In the genomic region with DNA sequence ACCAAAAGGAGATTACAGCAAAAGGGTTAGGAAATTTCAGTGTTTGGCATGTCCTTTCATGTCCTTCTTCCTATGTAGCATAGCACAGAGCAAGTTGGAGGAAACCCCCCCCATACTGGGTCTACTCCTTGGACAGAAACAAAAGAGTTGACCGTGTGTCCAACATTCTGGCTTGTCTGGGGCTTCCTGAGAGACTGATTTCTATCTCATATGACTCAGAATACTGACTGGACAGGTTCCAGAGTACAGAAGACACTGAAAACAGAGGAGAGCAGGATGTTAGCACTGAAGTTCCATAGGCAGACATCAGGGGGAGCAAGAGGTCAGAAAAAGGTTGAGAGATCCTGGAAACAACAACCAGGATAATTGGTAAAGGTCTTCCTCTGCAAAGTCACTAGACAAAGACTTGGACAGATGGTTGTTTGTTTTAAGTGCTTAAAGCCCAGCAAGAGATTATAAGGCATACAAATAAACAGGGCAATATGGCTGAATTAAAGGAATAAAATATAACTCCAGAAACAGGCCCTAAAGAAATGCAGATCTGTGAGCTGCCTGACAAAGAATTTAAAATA, we compare ENCODE assay signal across 1 cellular context.
TF ChIP-seq lines count a peak whose summit lies in the region.

No MANE protein-coding gene starts in this region.

TF ChIP-seq in HepG2, 621 proteins besides CTCF, POLR2A, EP300 and RAD21 (continued from another document and continues in another):
- TF ChIP-seq, protein P1, sequence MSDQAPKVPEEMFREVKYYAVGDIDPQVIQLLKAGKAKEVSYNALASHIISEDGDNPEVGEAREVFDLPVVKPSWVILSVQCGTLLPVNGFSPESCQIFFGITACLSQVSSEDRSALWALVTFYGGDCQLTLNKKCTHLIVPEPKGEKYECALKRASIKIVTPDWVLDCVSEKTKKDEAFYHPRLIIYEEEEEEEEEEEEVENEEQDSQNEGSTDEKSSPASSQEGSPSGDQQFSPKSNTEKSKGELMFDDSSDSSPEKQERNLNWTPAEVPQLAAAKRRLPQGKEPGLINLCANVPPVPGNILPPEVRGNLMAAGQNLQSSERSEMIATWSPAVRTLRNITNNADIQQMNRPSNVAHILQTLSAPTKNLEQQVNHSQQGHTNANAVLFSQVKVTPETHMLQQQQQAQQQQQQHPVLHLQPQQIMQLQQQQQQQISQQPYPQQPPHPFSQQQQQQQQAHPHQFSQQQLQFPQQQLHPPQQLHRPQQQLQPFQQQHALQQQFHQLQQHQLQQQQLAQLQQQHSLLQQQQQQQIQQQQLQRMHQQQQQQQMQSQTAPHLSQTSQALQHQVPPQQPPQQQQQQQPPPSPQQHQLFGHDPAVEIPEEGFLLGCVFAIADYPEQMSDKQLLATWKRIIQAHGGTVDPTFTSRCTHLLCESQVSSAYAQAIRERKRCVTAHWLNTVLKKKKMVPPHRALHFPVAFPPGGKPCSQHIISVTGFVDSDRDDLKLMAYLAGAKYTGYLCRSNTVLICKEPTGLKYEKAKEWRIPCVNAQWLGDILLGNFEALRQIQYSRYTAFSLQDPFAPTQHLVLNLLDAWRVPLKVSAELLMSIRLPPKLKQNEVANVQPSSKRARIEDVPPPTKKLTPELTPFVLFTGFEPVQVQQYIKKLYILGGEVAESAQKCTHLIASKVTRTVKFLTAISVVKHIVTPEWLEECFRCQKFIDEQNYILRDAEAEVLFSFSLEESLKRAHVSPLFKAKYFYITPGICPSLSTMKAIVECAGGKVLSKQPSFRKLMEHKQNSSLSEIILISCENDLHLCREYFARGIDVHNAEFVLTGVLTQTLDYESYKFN (CRISPR knock-in tag; conservative IDR thresholded peaks at IDR 0.05), result peak; percentile 55; the same call in 1 of the 2 replicates
- TF ChIP-seq MTA1 (CRISPR knock-in tag; IDR thresholded peaks at IDR 0.05; ENCODE audit: borderline replicate concordance) (no peak), ATF4 (CRISPR knock-in tag; IDR thresholded peaks at IDR 0.05) (no peak), MTERF4 (CRISPR knock-in tag; IDR thresholded peaks at IDR 0.05) (0 out of 2 replicates have a peak, but pooled peaks have one; percentile 54), MAFK (conservative IDR thresholded peaks at IDR 0.05 in 1 of 2, IDR thresholded peaks at IDR 0.05 in 1 of 2; ENCODE audit: low read length in 2 of 2) (0 out of 4 replicates have a peak, but pooled peaks have one; percentile 2 to 25), PLRG1 (conservative IDR thresholded peaks at IDR 0.05) (no peak), ZNF580 (CRISPR knock-in tag; IDR thresholded peaks at IDR 0.05; ENCODE audit: borderline replicate concordance, low read depth) (0 out of 2 replicates have a peak, but pooled peaks have one; percentile 48), GATAD2A (CRISPR knock-in tag; IDR thresholded peaks at IDR 0.05) (peak; percentile 71; the same call in 1 of the 2 replicates), GATAD1 (CRISPR knock-in tag; IDR thresholded peaks at IDR 0.05) (peak; percentile 75; the same call in 1 of the 2 replicates), ZBTB25 (CRISPR knock-in tag; IDR thresholded peaks at IDR 0.05) (peak; percentile 77), SIN3B (IDR thresholded peaks at IDR 0.05; ENCODE audit: low read length) (peak; percentile 47; the same call in 1 of the 2 replicates), FOXC1 (CRISPR knock-in tag; IDR thresholded peaks at IDR 0.05; ENCODE audit: borderline replicate concordance) (no peak), ZSCAN9 (CRISPR knock-in tag; IDR thresholded peaks at IDR 0.05; ENCODE audit: borderline replicate concordance) (peak; percentile 79; the same call in 1 of the 2 replicates), MAF1 (CRISPR knock-in tag; IDR thresholded peaks at IDR 0.05; ENCODE audit: borderline replicate concordance) (no peak), MED1 (CRISPR knock-in tag; IDR thresholded peaks at IDR 0.05) (peak; percentile 46; the same call in 1 of the 2 replicates), ETV5 (CRISPR knock-in tag; IDR thresholded peaks at IDR 0.05; ENCODE audit: borderline replicate concordance) (peak; percentile 56; the same call in 1 of the 2 replicates), ELF3 (CRISPR knock-in tag; IDR thresholded peaks at IDR 0.05) (peak; percentile 69), TEAD3 (CRISPR knock-in tag; optimal IDR thresholded peaks at IDR 0.05; ENCODE audit: borderline replicate concordance) (peak; percentile 49), KAT8 (CRISPR knock-in tag; IDR thresholded peaks at IDR 0.05) (peak; percentile 58; the same call in 1 of the 2 replicates), THAP11 (CRISPR knock-in tag; IDR thresholded peaks at IDR 0.05) (peak; percentile 63; the same call in 1 of the 2 replicates), ARID3A (IDR thresholded peaks at IDR 0.05; ENCODE audit: low read depth, low read length) (peak; percentile 32; the same call in 1 of the 2 replicates), STAG1 (CRISPR knock-in tag; IDR thresholded peaks at IDR 0.05) (peak; percentile 89), CEBPB (IDR thresholded peaks at IDR 0.05; ENCODE audit: borderline replicate concordance, low read depth, low read length) (no peak), SAP130 (CRISPR knock-in tag; IDR thresholded peaks at IDR 0.05; ENCODE audit: low read depth) (peak; percentile 86), SIX1 (CRISPR knock-in tag; IDR thresholded peaks at IDR 0.05; ENCODE audit: borderline replicate concordance) (0 out of 2 replicates have a peak, but pooled peaks have one; percentile 33), KMT2A (CRISPR knock-in tag; IDR thresholded peaks at IDR 0.05) (peak; percentile 21; the same call in 1 of the 2 replicates), ZNF501 (CRISPR knock-in tag; IDR thresholded peaks at IDR 0.05) (0 out of 2 replicates have a peak, but pooled peaks have one; percentile 22), RARA (CRISPR knock-in tag; IDR thresholded peaks at IDR 0.05) (0 out of 2 replicates have a peak, but pooled peaks have one; percentile 5), ZMYM3 (CRISPR knock-in tag; IDR thresholded peaks at IDR 0.05) (no peak), RBFOX2 (IDR thresholded peaks at IDR 0.05; ENCODE audit: low read depth, low read length) (no peak), FOXO1 (CRISPR knock-in tag; IDR thresholded peaks at IDR 0.05) (0 out of 2 replicates have a peak, but pooled peaks have one; percentile 42), ZFP36L2 (CRISPR knock-in tag; IDR thresholded peaks at IDR 0.05) (no peak), PPARG (CRISPR knock-in tag; conservative IDR thresholded peaks at IDR 0.05) (peak; percentile 18; the same call in 1 of the 2 replicates), HDAC2 (CRISPR knock-in tag; IDR thresholded peaks at IDR 0.05) (peak; percentile 47; the same call in 1 of the 2 replicates), ZNF556 (CRISPR knock-in tag; IDR thresholded peaks at IDR 0.05; ENCODE audit: borderline replicate concordance) (peak; percentile 73; the same call in 1 of the 2 replicates), ELF1 (CRISPR knock-in tag; IDR thresholded peaks at IDR 0.05) (peak; percentile 20; the same call in 1 of the 2 replicates), SOX6 (IDR thresholded peaks at IDR 0.05) (no peak), SOX6 (CRISPR knock-in tag; IDR thresholded peaks at IDR 0.05) (peak; percentile 50; the same call in 1 of the 2 replicates), ZNF772 (CRISPR knock-in tag; IDR thresholded peaks at IDR 0.05) (peak; percentile 35; the same call in 1 of the 2 replicates), KAT7 (CRISPR knock-in tag; IDR thresholded peaks at IDR 0.05; ENCODE audit: borderline replicate concordance) (0 out of 2 replicates have a peak, but pooled peaks have one; percentile 53), CEBPG (CRISPR knock-in tag; IDR thresholded peaks at IDR 0.05) (peak; percentile 33; the same call in 1 of the 2 replicates)
- TF ChIP-seq, protein P2, sequence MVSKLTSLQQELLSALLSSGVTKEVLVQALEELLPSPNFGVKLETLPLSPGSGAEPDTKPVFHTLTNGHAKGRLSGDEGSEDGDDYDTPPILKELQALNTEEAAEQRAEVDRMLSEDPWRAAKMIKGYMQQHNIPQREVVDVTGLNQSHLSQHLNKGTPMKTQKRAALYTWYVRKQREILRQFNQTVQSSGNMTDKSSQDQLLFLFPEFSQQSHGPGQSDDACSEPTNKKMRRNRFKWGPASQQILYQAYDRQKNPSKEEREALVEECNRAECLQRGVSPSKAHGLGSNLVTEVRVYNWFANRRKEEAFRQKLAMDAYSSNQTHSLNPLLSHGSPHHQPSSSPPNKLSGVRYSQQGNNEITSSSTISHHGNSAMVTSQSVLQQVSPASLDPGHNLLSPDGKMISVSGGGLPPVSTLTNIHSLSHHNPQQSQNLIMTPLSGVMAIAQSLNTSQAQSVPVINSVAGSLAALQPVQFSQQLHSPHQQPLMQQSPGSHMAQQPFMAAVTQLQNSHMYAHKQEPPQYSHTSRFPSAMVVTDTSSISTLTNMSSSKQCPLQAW (CRISPR knock-in tag; IDR thresholded peaks at IDR 0.05), result peak; percentile 75; the same call in 1 of the 2 replicates
- TF ChIP-seq, protein P3, sequence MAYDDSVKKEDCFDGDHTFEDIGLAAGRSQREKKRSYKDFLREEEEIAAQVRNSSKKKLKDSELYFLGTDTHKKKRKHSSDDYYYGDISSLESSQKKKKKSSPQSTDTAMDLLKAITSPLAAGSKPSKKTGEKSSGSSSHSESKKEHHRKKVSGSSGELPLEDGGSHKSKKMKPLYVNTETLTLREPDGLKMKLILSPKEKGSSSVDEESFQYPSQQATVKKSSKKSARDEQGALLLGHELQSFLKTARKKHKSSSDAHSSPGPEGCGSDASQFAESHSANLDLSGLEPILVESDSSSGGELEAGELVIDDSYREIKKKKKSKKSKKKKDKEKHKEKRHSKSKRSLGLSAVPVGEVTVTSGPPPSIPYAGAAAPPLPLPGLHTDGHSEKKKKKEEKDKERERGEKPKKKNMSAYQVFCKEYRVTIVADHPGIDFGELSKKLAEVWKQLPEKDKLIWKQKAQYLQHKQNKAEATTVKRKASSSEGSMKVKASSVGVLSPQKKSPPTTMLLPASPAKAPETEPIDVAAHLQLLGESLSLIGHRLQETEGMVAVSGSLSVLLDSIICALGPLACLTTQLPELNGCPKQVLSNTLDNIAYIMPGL (CRISPR knock-in tag; IDR thresholded peaks at IDR 0.05; ENCODE audit: borderline replicate concordance in 1 of 2, low read depth in 1 of 2), result peak; percentile 65 to 85
- TF ChIP-seq, protein P4, sequence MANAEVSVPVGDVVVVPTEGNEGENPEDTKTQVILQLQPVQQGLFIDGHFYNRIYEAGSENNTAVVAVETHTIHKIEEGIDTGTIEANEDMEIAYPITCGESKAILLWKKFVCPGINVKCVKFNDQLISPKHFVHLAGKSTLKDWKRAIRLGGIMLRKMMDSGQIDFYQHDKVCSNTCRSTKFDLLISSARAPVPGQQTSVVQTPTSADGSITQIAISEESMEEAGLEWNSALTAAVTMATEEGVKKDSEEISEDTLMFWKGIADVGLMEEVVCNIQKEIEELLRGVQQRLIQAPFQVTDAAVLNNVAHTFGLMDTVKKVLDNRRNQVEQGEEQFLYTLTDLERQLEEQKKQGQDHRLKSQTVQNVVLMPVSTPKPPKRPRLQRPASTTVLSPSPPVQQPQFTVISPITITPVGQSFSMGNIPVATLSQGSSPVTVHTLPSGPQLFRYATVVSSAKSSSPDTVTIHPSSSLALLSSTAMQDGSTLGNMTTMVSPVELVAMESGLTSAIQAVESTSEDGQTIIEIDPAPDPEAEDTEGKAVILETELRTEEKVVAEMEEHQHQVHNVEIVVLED (CRISPR knock-in tag; IDR thresholded peaks at IDR 0.05; ENCODE audit: borderline replicate concordance), result peak; percentile 46; the same call in 1 of the 2 replicates
